Comparison of ENCODE assay signal across 1 cellular context in genomic region chr2:189522435-189523151, GRCh38.
TF ChIP-seq lines count a peak whose summit lies in the region.

No MANE protein-coding gene starts in this region.

TF ChIP-seq in endothelial cell of umbilical vein, 7 proteins besides CTCF, POLR2A, EP300 and RAD21:
- no peak for TF ChIP-seq MYC (IDR thresholded peaks at IDR 0.05; ENCODE audit: low read depth, low read length)
- TF ChIP-seq JUN (IDR thresholded peaks at IDR 0.05; ENCODE audit: borderline replicate concordance, insufficient read depth, insufficient read length, low read depth): no peak
- no peak for TF ChIP-seq POLR2AphosphoS5 (IDR thresholded peaks at IDR 0.05; ENCODE audit: insufficient read depth, low read depth, low read length)
- no peak for TF ChIP-seq EZH2 (IDR thresholded peaks at IDR 0.05; ENCODE audit: borderline replicate concordance, low read depth, low read length, severe bottlenecking)
- no peak for TF ChIP-seq MAX (IDR thresholded peaks at IDR 0.05; ENCODE audit: insufficient read depth, insufficient read length)
- no peak for TF ChIP-seq FOS (IDR thresholded peaks at IDR 0.05; ENCODE audit: borderline replicate concordance, insufficient read depth, low read length)
- TF ChIP-seq GATA2 (IDR thresholded peaks at IDR 0.05; ENCODE audit: insufficient read depth, insufficient read length, low read depth, low read length): no peak
